1 cellular context compared by ENCODE assay signal in the genomic region with DNA sequence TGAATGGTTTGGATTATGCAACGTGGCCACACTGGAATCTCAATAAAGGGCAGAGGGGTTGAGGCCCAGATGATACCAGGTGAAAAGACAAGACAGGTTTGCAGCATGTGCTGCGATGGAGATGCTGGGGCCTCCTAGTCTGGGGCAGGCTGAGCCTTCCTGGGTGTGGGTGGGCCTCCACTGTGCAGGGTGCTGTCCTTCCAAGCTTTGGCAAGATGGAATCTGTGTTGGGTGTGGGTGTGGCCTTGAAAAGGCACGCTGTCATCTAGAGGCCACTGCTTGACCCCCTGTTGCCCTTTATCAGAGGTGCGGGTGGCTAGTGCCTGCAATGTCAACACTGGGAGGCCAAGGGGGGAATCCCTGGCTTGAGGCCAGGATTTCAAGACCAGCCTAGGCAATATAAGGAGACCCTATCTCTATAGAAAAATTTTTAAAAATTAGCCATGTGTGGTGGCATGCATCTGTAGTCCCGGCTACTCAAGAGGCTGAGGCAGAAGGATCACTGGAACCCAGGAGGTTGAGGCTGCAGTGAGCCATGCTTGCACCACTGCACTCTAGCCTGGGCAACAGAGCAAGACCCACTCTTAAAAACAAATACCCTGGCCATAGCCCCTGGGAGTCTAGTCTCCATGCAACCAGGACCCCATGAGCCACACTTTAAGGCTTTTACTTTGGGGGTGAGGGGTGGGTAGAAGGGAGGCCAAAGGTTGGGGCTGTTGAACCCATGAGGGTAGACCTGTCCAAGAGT.
TF ChIP-seq lines count a peak whose summit lies in the region.

No MANE protein-coding gene starts in this region.

TF ChIP-seq in A549, 52 proteins besides CTCF, POLR2A, EP300 and RAD21 (continued from another document):
- TF ChIP-seq ZSCAN20 (CRISPR knock-in tag; IDR thresholded peaks at IDR 0.05), result no peak
- TF ChIP-seq EHF (CRISPR knock-in tag; IDR thresholded peaks at IDR 0.05), result no peak
- TF ChIP-seq RCOR1 (IDR thresholded peaks at IDR 0.05; ENCODE audit: low read depth, low read length), result no peak
- TF ChIP-seq NPAS2 (CRISPR knock-in tag; IDR thresholded peaks at IDR 0.05; ENCODE audit: borderline replicate concordance), result no peak
